In the genomic region with DNA sequence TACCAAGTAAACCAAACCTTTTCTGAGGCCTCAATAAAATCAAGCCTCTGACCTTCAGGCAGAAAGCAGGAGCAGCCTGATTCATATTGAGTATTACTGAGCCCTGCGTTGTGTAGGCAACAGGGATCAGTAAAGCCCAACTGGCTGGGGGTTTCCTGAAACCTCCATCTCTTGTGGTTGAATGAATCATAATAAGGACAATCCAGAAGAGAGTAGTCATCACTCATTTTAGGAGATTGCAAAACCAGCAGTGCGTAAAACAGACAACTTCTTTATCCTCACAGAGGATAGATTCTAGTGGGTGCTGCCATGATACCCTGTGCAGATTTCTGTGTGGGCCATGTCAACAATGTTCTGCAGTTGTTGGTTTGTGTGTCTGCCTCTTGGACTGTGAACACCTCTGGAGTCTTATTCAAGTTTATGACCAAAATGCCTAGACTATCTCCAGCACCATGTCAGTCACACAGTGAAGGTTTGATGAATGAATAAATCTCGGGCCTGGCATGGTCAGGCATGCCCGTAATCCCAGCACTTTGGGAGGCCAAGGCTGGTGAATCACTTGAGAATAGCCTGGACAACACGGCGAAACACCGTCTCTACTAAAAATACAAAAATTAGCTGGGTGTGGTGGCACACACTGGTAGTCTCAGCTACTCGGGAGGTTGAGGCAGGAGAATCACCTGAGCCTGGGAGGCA, we compare ENCODE assay signal across 8 cellular contexts. TPM values are rescaled to one million over a fixed set of nuclear protein-coding genes. Genes with fewer than 3 reads are reported as not detected.
A peak's percentile ranks its signal among the peaks of the same experiment; 100 is the strongest.
DNase-seq lines count a peak whose midpoint lies in the region; ATAC-seq, FAIRE-seq and TF ChIP-seq lines count a peak whose summit lies in the region.

No MANE protein-coding gene starts in this region.

- dilution Hi-C loops in IMR-90 (cut with HindIII; ENCODE audit: low sequenced_read_pairs, unreplicated experiment) = no loop called here

- peak overlapping the region; percentile 31 for H4K5ac ChIP-seq in IMR-90 (ENCODE audit: low read depth, low read length)

- H3K23ac ChIP-seq in IMR-90 (ENCODE audit: low read depth, low read length) = peak overlapping the region; percentile 61; the same call in 1 of the 2 replicates

- H3K27me3 ChIP-seq in IMR-90 (ENCODE audit: control insufficient read depth, insufficient read depth, low read length) = no peaks in the 10 kb centered on the region
- no peaks in the 10 kb centered on the region for H3K27me3 ChIP-seq in body of pancreas
- no peaks in the 10 kb centered on the region for H3K27me3 ChIP-seq in CD8-positive, alpha-beta memory T cell (ENCODE audit: insufficient read depth, low read length, poor library complexity, severe bottlenecking)

- H3K36me3 Mint-ChIP-seq in CD8-positive, alpha-beta memory T cell = no peaks in the 10 kb centered on the region

- TF ChIP-seq POLR2A in IMR-90 (IDR thresholded peaks at IDR 0.05; ENCODE audit: low read depth, low read length) (no peak; the same call in 1 of the 2 replicates), body of pancreas (IDR thresholded peaks at IDR 0.05) (no peak)

- peak overlapping the region; percentile 86 for H3K27ac ChIP-seq in IMR-90 (ENCODE audit: insufficient read depth, low read length)
- peak overlapping the region in 3 of 4 donors; percentile 28 to 73 (median 56) for H3K27ac ChIP-seq in body of pancreas
- H3K27ac ChIP-seq in CD8-positive, alpha-beta memory T cell (ENCODE audit: low read depth, low read length) = no peak overlapping the region

- H3K27me3 Mint-ChIP-seq in CD8-positive, alpha-beta memory T cell = no peaks in the 10 kb centered on the region

- peak overlapping the region; percentile 37 for H3K4me2 ChIP-seq in IMR-90 (ENCODE audit: low read depth, low read length)

- H4K20me1 ChIP-seq in IMR-90 (ENCODE audit: insufficient read depth, low read length) = no peaks in the 10 kb centered on the region

- H3K79me1 ChIP-seq in IMR-90 (ENCODE audit: low read depth in 1 of 2, low read length in 2 of 2) = no peaks in the 10 kb centered on the region

- peak overlapping the region; percentile 77 for H4K91ac ChIP-seq in IMR-90 (ENCODE audit: insufficient read depth, low read depth, low read length)

- no peaks in the 10 kb centered on the region for H3K9me3 ChIP-seq in IMR-90 (ENCODE audit: control insufficient read depth, insufficient read depth, low read length)
- H3K9me3 ChIP-seq in body of pancreas = no peaks in the 10 kb centered on the region
- H3K9me3 ChIP-seq in CD8-positive, alpha-beta memory T cell (ENCODE audit: low read length) = no peaks in the 10 kb centered on the region

- 40% methylated on average over 2 of the region's 8 CpGs; no CpG with 5 or more reads in 1 of the 2 experiments for WGBS in IMR-90 (ENCODE audit: extremely low coverage in 2 of 2, insufficient read length in 1 of 2), 2 experiments
- whole genome bisulfite sequencing in body of pancreas, 2 donors = 85 to 86% methylated on average over 8 of the region's 8 CpGs

- H3K4me1 ChIP-seq in IMR-90 (ENCODE audit: control insufficient read depth, insufficient read depth, low read length) (peaks cover 16% of the 10 kb centered on the region), body of pancreas (peaks cover 43% of the 10 kb centered on the region)
- H3K4me1 ChIP-seq in CD8-positive, alpha-beta memory T cell (ENCODE audit: insufficient read depth, low read length) = no peaks in the 10 kb centered on the region

- H3K4me1 Mint-ChIP-seq in CD8-positive, alpha-beta memory T cell = no peaks in the 10 kb centered on the region

- peak; percentile 67 for ATAC-seq in GM21390 (IDR thresholded peaks at IDR 0.05; ENCODE audit: unreplicated experiment)
- ATAC-seq in IMR-90 (ENCODE audit: low read depth) = peak; percentile 93
- peak; percentile 47 for ATAC-seq in body of pancreas

- POLR2A ChIA-PET in IMR-90 (lab: Charles Lee; ENCODE audit: unreplicated experiment) = no interaction called here
- POLR2A ChIA-PET in CD8-positive, alpha-beta memory T cell (lab: Charles Lee) = no interaction called here

- peak; percentile 92 for FAIRE-seq in D721Med (lab: Jason Lieb, UNC)

- peak overlapping the region; percentile 23 to 90 for H4K8ac ChIP-seq in IMR-90 (ENCODE audit: low read depth in 2 of 2, low read length in 2 of 2)

- peak overlapping the region; percentile 38 for H2AK9ac ChIP-seq in IMR-90 (replicated peaks; ENCODE audit: low read depth, low read length, poor library complexity)

- no peak for DNase-seq in D721Med (ENCODE audit: insufficient read length, low spot score)
- peak; percentile 99 for DNase-seq in IMR-90
- DNase-seq in body of pancreas = peak in 2 of 4 donors; percentile 17 to 50
- peak; percentile 6 for DNase-seq in retina
- no peak for DNase-seq in CD8-positive, alpha-beta memory T cell
- DNase-seq in putamen (ENCODE audit: low spot score) = no peak
- no peak for DNase-seq in activated CD4-positive, alpha-beta T cell treated with anti-CD3 and anti-CD28 coated beads for 4 hours

- no peaks in the 10 kb centered on the region for H3K9me3 Mint-ChIP-seq in CD8-positive, alpha-beta memory T cell

- H2BK15ac ChIP-seq in IMR-90 (ENCODE audit: low read depth, low read length) = peak overlapping the region; percentile 97

- in situ Hi-C loops in IMR-90 (cut with MboI; ENCODE audit: low sequenced_read_pairs) = loop anchor here (5.0 kb wide), 1 partner anchor 186 kb away; no protein-coding TSS in a partner anchor

- H3K4ac ChIP-seq in IMR-90 (ENCODE audit: low read depth, low read length) = peak overlapping the region; percentile 93

- H2BK20ac ChIP-seq in IMR-90 (ENCODE audit: low read depth, low read length) = peak overlapping the region; percentile 97

- H3K9me1 ChIP-seq in IMR-90 (ENCODE audit: insufficient read depth, low read length) = peaks cover 14% of the 10 kb centered on the region

- H3K36me3 ChIP-seq in IMR-90 (ENCODE audit: control insufficient read depth, insufficient read depth, low read length) = no peaks in the 10 kb centered on the region
- H3K36me3 ChIP-seq in body of pancreas (replicated peaks in 1 of 2; ENCODE audit: insufficient read depth in 1 of 2, low read depth in 2 of 2) = no peaks in the 10 kb centered on the region
- H3K36me3 ChIP-seq in CD8-positive, alpha-beta memory T cell (ENCODE audit: insufficient read depth, low read length) = no peaks in the 10 kb centered on the region

- intact Hi-C loops in IMR-90 (cut with micrococcal nuclease) = loop anchor here (5.0 kb wide), 2 partner anchors 84 to 186 kb away; no protein-coding TSS in a partner anchor
- intact Hi-C loops in body of pancreas (cut with DNase I) = no loop called here

- peak overlapping the region; percentile 62 for H2AK5ac ChIP-seq in IMR-90 (ENCODE audit: low read depth, low read length)

- BruUV-seq in IMR-90 (replicated peaks; lab: Mats Ljungman, UMichigan) = no TSS peak

- H3K14ac ChIP-seq in IMR-90 (replicated peaks; ENCODE audit: low read depth, low read length) = peak overlapping the region; percentile 70

- H3K4me3 ChIP-seq in IMR-90 (ENCODE audit: insufficient read depth, low read depth, low read length) (no peak overlapping the region), body of pancreas (no peak overlapping the region)
- no peak overlapping the region for H3K4me3 ChIP-seq in CD8-positive, alpha-beta memory T cell (ENCODE audit: low read length)

- no peak for TF ChIP-seq CTCF in D721Med (IDR thresholded peaks at IDR 0.05; ENCODE audit: insufficient read depth, missing control alignments)
- TF ChIP-seq CTCF in IMR-90 (conservative IDR thresholded peaks at IDR 0.05; ENCODE audit: low read depth, low read length) = no peak
- TF ChIP-seq CTCF in body of pancreas (IDR thresholded peaks at IDR 0.05) = no peak

- H2BK120ac ChIP-seq in IMR-90 (ENCODE audit: low read depth, low read length) = peak overlapping the region; percentile 95

- 0 out of 2 replicates have a peak, but pooled peaks have one; percentile 2 for TF ChIP-seq RAD21 in IMR-90 (IDR thresholded peaks at IDR 0.05; ENCODE audit: low read length)

- peak overlapping the region in 1 of 8 donors; percentile 40 for H3K27ac Mint-ChIP-seq in CD8-positive, alpha-beta memory T cell

- CTCF ChIA-PET in IMR-90 (lab: Yijun Ruan, JAX) = no interaction called here
- CTCF ChIA-PET in CD8-positive, alpha-beta memory T cell (lab: Charles Lee) = no interaction called here

- H3K4me3 Mint-ChIP-seq in CD8-positive, alpha-beta memory T cell = no peak overlapping the region

- H3K18ac ChIP-seq in IMR-90 (ENCODE audit: low read depth, low read length) = peak overlapping the region; percentile 56

- peak overlapping the region; percentile 92 for H2BK5ac ChIP-seq in IMR-90 (ENCODE audit: low read depth, low read length, poor library complexity, severe bottlenecking)

- H3K9ac ChIP-seq in IMR-90 (ENCODE audit: low read depth, low read length) = peak overlapping the region; percentile 17; the same call in 1 of the 2 replicates

- H2AFZ ChIP-seq in IMR-90 (replicated peaks; ENCODE audit: low read length, poor library complexity) = peak overlapping the region; percentile 85

- peak overlapping the region; percentile 89 for H3K56ac ChIP-seq in IMR-90 (ENCODE audit: extremely low read depth, insufficient read depth, low read length)

TF ChIP-seq in IMR-90, 13 proteins besides CTCF, POLR2A, EP300 and RAD21 (continues in another document):
- peak; percentile 35; the same call in 1 of the 2 replicates for TF ChIP-seq NFE2L2 (IDR thresholded peaks at IDR 0.05; ENCODE audit: low read depth, low read length)
- TF ChIP-seq ELK1 (IDR thresholded peaks at IDR 0.05; ENCODE audit: borderline replicate concordance, low read depth, low read length) = no peak
- TF ChIP-seq RCOR1 (IDR thresholded peaks at IDR 0.05; ENCODE audit: insufficient replicate concordance, low read length) = peak; percentile 75
- TF ChIP-seq MXI1 (IDR thresholded peaks at IDR 0.05; ENCODE audit: borderline replicate concordance, low read depth, low read length) = 0 out of 2 replicates have a peak, but pooled peaks have one; percentile 24
- TF ChIP-seq SMC3 (IDR thresholded peaks at IDR 0.05; ENCODE audit: low read depth, low read length) = 0 out of 2 replicates have a peak, but pooled peaks have one; percentile 2
- peak; percentile 98 for TF ChIP-seq FOS (IDR thresholded peaks at IDR 0.05; ENCODE audit: low read depth, low read length)
- no peak for TF ChIP-seq CHD1 (IDR thresholded peaks at IDR 0.05; ENCODE audit: low read depth, low read length)

RNA-seq across cellular contexts. Expression of gene RAB27B, which starts 51.8 kb away (rescaled TPM):
- 1.3 and 1.7 TPM in 2 replicates for total RNA-seq in IMR-90 (2012; rRNA removed)
- polyA plus RNA-seq in IMR-90 (2012; rRNA removed) = 0.06 and 0.24 TPM in 2 replicates
- 0.01 and 0.03 TPM in 2 replicates for polyA plus RNA-seq in IMR-90 (2012; cell fraction: cytosol; rRNA removed)
- polyA plus RNA-seq in IMR-90 (2012; cell fraction: nucleus; rRNA removed; ENCODE audit: low replicate concordance) = 0.01 and 0.15 TPM in 2 replicates
- total RNA-seq in body of pancreas = 10 to 100 TPM in 1 of 2 donors, under 1 TPM in 1; 0.66 to 10.1 TPM
- under 1 TPM; 0.15 to 0.22 TPM for total RNA-seq in CD8-positive, alpha-beta memory T cell
- 1.2 TPM for polyA plus RNA-seq in CD8-positive, alpha-beta memory T cell

Comparison
In these comparisons a context has a peak if more than half of its experiments do, and no peak if none do; other contexts are left out.
1. DNase-seq: peak in IMR-90 (single experiment) and retina (single experiment); none in D721Med (single experiment), CD8-positive, alpha-beta memory T cell (0 of 5), putamen (single experiment) and activated CD4-positive, alpha-beta T cell treated with anti-CD3 and anti-CD28 coated beads for 4 hours (0 of 2).
2. Peak in every context shown above with its lines, with median percentiles within 50 percentile points of each other: ATAC-seq.